9 cellular contexts compared by ENCODE assay signal in genomic region chr15:65028338-65028737, GRCh38. TPM values are rescaled to one million over a fixed set of nuclear protein-coding genes. Genes with fewer than 3 reads are reported as not detected.
DNase-seq lines count a peak whose midpoint lies in the region; ATAC-seq and TF ChIP-seq lines count a peak whose summit lies in the region.
"Had no signal": no experiment of that assay in that cellular context is flagged by ENCODE, and none has a peak within 500 bp of the region (broad histone marks: within the 10 kb centered on the region; RNA-seq: fewer than 3 reads in every experiment).

No MANE protein-coding gene starts in this region.

- H2AFZ ChIP-seq in DND-41 (ENCODE audit: low read depth, low read length): no peak overlapping the region
- H2AFZ ChIP-seq in OCI-LY1 (ENCODE audit: low read length): no peak overlapping the region
- H2AFZ ChIP-seq in osteoblast (ENCODE audit: low read length): peak overlapping the region; percentile 39

- H3K79me2 ChIP-seq in DND-41 (ENCODE audit: insufficient read depth, low read length): peaks cover 13% of the 10 kb centered on the region
- peaks cover 5% of the 10 kb centered on the region for H3K79me2 ChIP-seq in OCI-LY1 (ENCODE audit: insufficient read depth, low read length)
- H3K79me2 ChIP-seq in osteoblast (ENCODE audit: insufficient read depth, low read length): peaks cover 25% of the 10 kb centered on the region

- H3K9ac ChIP-seq in DND-41 (ENCODE audit: low read depth, low read length): peak overlapping the region; percentile 88
- peak overlapping the region; percentile 78 for H3K9ac ChIP-seq in OCI-LY1 (ENCODE audit: low read length)
- peak overlapping the region; percentile 33 for H3K9ac ChIP-seq in endodermal cell (ENCODE audit: extremely low read depth, low read length, poor library complexity, severe bottlenecking)

- H3K4me3 Mint-ChIP-seq in endodermal cell: peak overlapping the region; percentile 78

- WGBS in endodermal cell (ENCODE audit: insufficient coverage in 1 of 2, insufficient read length in 1 of 2), 2 experiments: 88 to 99% methylated on average over 7 to 9 of the region's 10 CpGs

- no peaks in the 10 kb centered on the region for H3K9me3 Mint-ChIP-seq in endodermal cell

- peaks cover 5% of the 10 kb centered on the region for H3K27me3 Mint-ChIP-seq in endodermal cell (ENCODE audit: insufficient read depth)

- no peak for TF ChIP-seq CTCF in DND-41 (IDR thresholded peaks at IDR 0.05; ENCODE audit: borderline replicate concordance, extremely low read depth, low read length, poor library complexity, severe bottlenecking)
- no peak for TF ChIP-seq CTCF in OCI-LY1 (IDR thresholded peaks at IDR 0.05; ENCODE audit: low read length)
- TF ChIP-seq CTCF in endodermal cell (conservative IDR thresholded peaks at IDR 0.05): no peak
- no peak for TF ChIP-seq CTCF in osteoblast (IDR thresholded peaks at IDR 0.05; ENCODE audit: extremely low read depth, low read depth, low read length)

- H3K9me3 ChIP-seq in DND-41 (ENCODE audit: insufficient read depth, low read length, severe bottlenecking) (no peaks in the 10 kb centered on the region), OCI-LY1 (ENCODE audit: low read length) (no peaks in the 10 kb centered on the region), endodermal cell (ENCODE audit: control insufficient read depth, low read length) (no peaks in the 10 kb centered on the region), osteoblast (ENCODE audit: low read depth, low read length) (no peaks in the 10 kb centered on the region)

- H4K20me1 ChIP-seq in DND-41 (ENCODE audit: insufficient read depth, low read length) (no peaks in the 10 kb centered on the region), OCI-LY1 (ENCODE audit: insufficient read depth, low read length) (no peaks in the 10 kb centered on the region), osteoblast (ENCODE audit: insufficient read depth, low read length) (no peaks in the 10 kb centered on the region)

- H3F3A ChIP-seq in OCI-LY1 (ENCODE audit: insufficient read depth, low read length): no peaks in the 10 kb centered on the region; the same call in 1 of the 2 replicates

- H3K9me2 ChIP-seq in OCI-LY1 (ENCODE audit: low read depth, low read length): no peaks in the 10 kb centered on the region

- peaks cover 16% of the 10 kb centered on the region for H3K4me1 Mint-ChIP-seq in endodermal cell

- H3K36me3 ChIP-seq in DND-41 (ENCODE audit: insufficient read depth, low read length) (peaks cover 19% of the 10 kb centered on the region), OCI-LY1 (ENCODE audit: insufficient read depth, low read length) (peaks cover 24% of the 10 kb centered on the region; the same call in 1 of the 2 replicates), endodermal cell (ENCODE audit: control insufficient read depth, insufficient read depth, low read length) (peaks cover 9% of the 10 kb centered on the region), osteoblast (ENCODE audit: insufficient read depth, low read length) (peaks cover 23% of the 10 kb centered on the region)

- H3K4me3 ChIP-seq in DND-41 (ENCODE audit: low read depth in 1 of 2, low read length in 2 of 2) (peak overlapping the region; percentile 95 to 97), OCI-LY1 (ENCODE audit: low read depth, low read length, poor library complexity, severe bottlenecking) (peak overlapping the region; percentile 88), endodermal cell (ENCODE audit: low read length) (peak overlapping the region; percentile 92), osteoblast (ENCODE audit: insufficient read depth, low read length) (peak overlapping the region; percentile 89)

- ATAC-seq in DND-41 (ENCODE audit: insufficient read depth, low read depth) (peak; percentile 30; the same call in 1 of the 3 replicates), GM21447 (IDR thresholded peaks at IDR 0.05; ENCODE audit: unreplicated experiment) (no peak)

- DNase-seq in DND-41 (peak; percentile 20), endodermal cell (no peak), osteoblast (ENCODE audit: insufficient read length, low spot score, missing footprints) (peak; percentile 62), HUDEP-2 (lab: John Stamatoyannopoulos, UW; ENCODE audit: unreplicated experiment in 76 of 76) (no peak), NCI-H774 (lab: John Stamatoyannopoulos, UW) (no peak)
- DNase-seq in stimulated activated CD4-positive, alpha-beta T cell treated with anti-CD3 and anti-CD28 coated beads, Interleukin-2, amount 100 ng/mL, for 48 hours: no peak

- H3K36me3 Mint-ChIP-seq in endodermal cell (ENCODE audit: low read depth): peaks cover 22% of the 10 kb centered on the region

- peak overlapping the region; percentile 93 for H3K4me2 ChIP-seq in DND-41 (ENCODE audit: insufficient read depth, low read length)
- H3K4me2 ChIP-seq in OCI-LY1 (ENCODE audit: low read length): peak overlapping the region; percentile 93
- H3K4me2 ChIP-seq in osteoblast (ENCODE audit: insufficient read depth, low read length): peak overlapping the region; percentile 91

- peaks cover 18% of the 10 kb centered on the region for H3K4me1 ChIP-seq in DND-41 (ENCODE audit: insufficient read depth, low read length)
- H3K4me1 ChIP-seq in OCI-LY1 (ENCODE audit: insufficient read depth, low read length, severe bottlenecking): peaks cover 15% of the 10 kb centered on the region
- no peaks in the 10 kb centered on the region for H3K4me1 ChIP-seq in endodermal cell (ENCODE audit: control insufficient read depth, insufficient read depth, low read length)
- peaks cover 16% of the 10 kb centered on the region for H3K4me1 ChIP-seq in osteoblast (ENCODE audit: insufficient read depth, low read length)

- no peak overlapping the region for H3K27ac Mint-ChIP-seq in endodermal cell

- H3K27me3 ChIP-seq in DND-41 (ENCODE audit: insufficient read depth, low read length, poor library complexity): no peaks in the 10 kb centered on the region
- H3K27me3 ChIP-seq in OCI-LY1 (ENCODE audit: insufficient read depth, low read length): no peaks in the 10 kb centered on the region
- H3K27me3 ChIP-seq in endodermal cell (ENCODE audit: control insufficient read depth, insufficient read depth, low read length, poor library complexity, severe bottlenecking): no peaks in the 10 kb centered on the region
- no peaks in the 10 kb centered on the region for H3K27me3 ChIP-seq in osteoblast (ENCODE audit: insufficient read depth, low read length)

- H3K27ac ChIP-seq in DND-41 (ENCODE audit: low read length) (no peak overlapping the region), OCI-LY1 (ENCODE audit: low read depth, low read length, poor library complexity, severe bottlenecking) (no peak overlapping the region), endodermal cell (ENCODE audit: low read depth, low read length) (no peak overlapping the region), osteoblast (ENCODE audit: low read depth, low read length) (peak overlapping the region; percentile 50)

RNA-seq across cellular contexts. Expression of gene MTFMT, which starts 1.1 kb away (rescaled TPM):
- total RNA-seq in endodermal cell: 10 to 100 TPM; 17.8 to 23.2 TPM
- 9.9 TPM for polyA plus RNA-seq in endodermal cell (2013, experiment 1 of 2)
- polyA plus RNA-seq in endodermal cell (2013, experiment 2 of 2): 9.7 TPM
- 24.5 and 31.8 TPM in 2 replicates for total RNA-seq in osteoblast

RNA-seq across cellular contexts. Expression of gene SLC51B, which starts 16.8 kb away (rescaled TPM):
- total RNA-seq in endodermal cell: not detected
- not detected for polyA plus RNA-seq in endodermal cell (2013, experiment 1 of 2)
- not detected for polyA plus RNA-seq in endodermal cell (2013, experiment 2 of 2)
- not detected in 2 replicates for total RNA-seq in osteoblast
- total RNA-seq: myocyte had no signal

RNA-seq across cellular contexts. Expression of gene SPG21, which starts 38.6 kb away (rescaled TPM):
- total RNA-seq in endodermal cell (10 to 100 TPM; 77.0 to 96.1 TPM), osteoblast (142 and 164 TPM in 2 replicates)
- 88.1 TPM for polyA plus RNA-seq in endodermal cell (2013, experiment 1 of 2)
- polyA plus RNA-seq in endodermal cell (2013, experiment 2 of 2): 84.5 TPM

RNA-seq across cellular contexts. Expression of gene RASL12, which starts 39.5 kb away (rescaled TPM):
- total RNA-seq in endodermal cell: 10 to 100 TPM; 27.2 TPM
- 11.5 TPM for polyA plus RNA-seq in endodermal cell (2013, experiment 1 of 2)
- polyA plus RNA-seq in endodermal cell (2013, experiment 2 of 2): 11.1 TPM
- total RNA-seq in osteoblast: under 0.01 and 0.36 TPM in 2 replicates

RNA-seq across cellular contexts. Expression of gene KBTBD13, which starts 48.2 kb away (rescaled TPM):
- not detected for total RNA-seq in endodermal cell
- not detected for polyA plus RNA-seq in endodermal cell (2013, experiment 1 of 2)
- polyA plus RNA-seq in endodermal cell (2013, experiment 2 of 2): not detected
- not detected in 2 replicates for total RNA-seq in osteoblast

Comparison
In these comparisons a context has a peak if more than half of its experiments do, and no peak if none do; other contexts are left out.
1. DNase-seq: peak in DND-41 (single experiment) and osteoblast (single experiment); none in endodermal cell (single experiment), HUDEP-2 (0 of 76), NCI-H774 (single experiment) and stimulated activated CD4-positive, alpha-beta T cell treated with anti-CD3 and anti-CD28 coated beads, Interleukin-2, amount 100 ng/mL, for 48 hours (0 of 2).
2. H3K9ac ChIP-seq: peak in every context shown above with its lines; median percentile 88 in DND-41; 78 in OCI-LY1; 33 in endodermal cell.
3. Peak in every context shown above with its lines, with median percentiles within 50 percentile points of each other: H3K4me2 ChIP-seq and H3K4me3 ChIP-seq.